In the genomic region with DNA sequence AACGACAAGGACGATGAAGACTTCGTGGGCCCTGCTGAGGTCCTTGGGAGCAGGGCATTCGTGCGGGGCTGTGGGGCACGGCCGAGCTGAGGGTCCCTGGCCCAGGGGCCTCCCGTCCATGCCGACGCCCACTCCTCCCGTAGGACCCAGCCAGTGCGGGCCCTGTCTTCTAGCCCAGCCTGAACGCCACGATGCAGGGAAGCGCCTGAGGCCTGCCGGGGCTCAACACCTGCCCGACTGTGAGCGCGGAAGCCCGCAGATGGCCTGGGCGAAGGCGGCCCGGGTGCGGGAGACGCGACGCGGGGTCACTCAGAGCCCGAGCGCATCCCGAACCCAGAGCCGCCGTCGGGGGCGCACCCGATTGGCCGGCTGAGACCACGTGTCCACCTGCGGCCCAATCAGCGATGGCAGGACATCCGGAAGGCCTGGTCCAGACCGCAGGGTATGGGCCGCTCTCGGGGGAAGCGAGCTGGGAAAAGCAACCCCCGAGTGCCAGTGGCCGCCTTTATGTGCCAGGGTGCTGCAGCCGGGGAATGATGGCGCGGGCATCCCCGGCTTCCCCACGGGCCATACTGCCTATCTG, we compare ENCODE assay signal across 35 cellular contexts.
"Had no signal": no experiment of that assay in that cellular context is flagged by ENCODE, and none has a peak within 500 bp of the region (broad histone marks: within the 10 kb centered on the region; RNA-seq: fewer than 3 reads in every experiment).

No MANE protein-coding gene starts in this region.

- H3K4me1 ChIP-seq: Peyer's patch, SJSA1 had no signal

- H3K27me3 ChIP-seq: brain microvascular endothelial cell, Peyer's patch, SJSA1 had no signal

- H3K36me3 Mint-ChIP-seq: activated CD4-positive, alpha-beta memory T cell treated with anti-CD3 and anti-CD28 coated beads for 36 hours; activated naive CD4-positive, alpha-beta T cell treated with anti-CD3 and anti-CD28 coated beads, Interleukin-2, amount 10 ng/mL, durations not matched to agents 7 days and 5 days had no signal

- H3K27me3 Mint-ChIP-seq: activated B cell treated with CpG ODN at 0.5 μM for 24 hours; activated CD4-positive, alpha-beta memory T cell treated with anti-CD3 and anti-CD28 coated beads for 36 hours; activated naive CD8-positive, alpha-beta T cell treated with anti-CD3 and anti-CD28 coated beads, Interleukin-2, amount 50 U/mL, for 24 hours had no signal

- H3K9me2 ChIP-seq: SK-N-SH had no signal

- H3K27ac Mint-ChIP-seq: activated B cell treated with CpG ODN at 0.5 μM for 24 hours; activated CD4-positive, alpha-beta memory T cell treated with anti-CD3 and anti-CD28 coated beads for 36 hours; activated naive CD4-positive, alpha-beta T cell treated with anti-CD3 and anti-CD28 coated beads, Interleukin-2, amount 10 ng/mL, durations not matched to agents 7 days and 5 days; activated naive CD8-positive, alpha-beta T cell; activated naive CD8-positive, alpha-beta T cell treated with anti-CD3 and anti-CD28 coated beads, Interleukin-2, amount 50 U/mL, for 24 hours; activated T-helper 1 cell treated with anti-CD3 and anti-CD28 coated beads, Interleukin-12 subunit alpha, Interleukin-12 subunit beta, Interleukin-2, Interleukin-4 antibody, amounts not matched to agents 30 ng/mL and 10 ng/mL and 1 ng/mL, durations not matched to agents 14 hours and 24 hours and 36 hours; T-helper 1 cell treated with Interleukin-12 subunit alpha and Interleukin-12 subunit beta and Interleukin-4 antibody, amounts not matched to agents 30 μg/mL and 1 μg/mL, for 36 hours; T-helper 2 cell treated with Interferon-gamma antibody and Interleukin-4, amounts not matched to agents 5 μg/mL and 100 μg/mL, for 36 hours had no signal

- ATAC-seq: activated naive CD8-positive, alpha-beta T cell treated with anti-CD3 and anti-CD28 coated beads, Interleukin-2, amount 50 U/mL, for 24 hours; activated T-cell treated with anti-CD3 and anti-CD28 coated beads, Interleukin-2, amount 50 U/mL, for 4 hours; PC-3 had no signal

- H3K9ac ChIP-seq: KMS-11, SK-N-SH had no signal

- H3K36me3 ChIP-seq: brain microvascular endothelial cell, Peyer's patch, SJSA1 had no signal

- H3K27ac ChIP-seq: brain microvascular endothelial cell, KMS-11, Peyer's patch, SJSA1 had no signal

- H3K9me3 ChIP-seq: SJSA1, SK-N-SH had no signal

- H3K4me1 Mint-ChIP-seq: activated B cell treated with CpG ODN at 0.5 μM for 24 hours; activated naive CD4-positive, alpha-beta T cell treated with anti-CD3 and anti-CD28 coated beads, Interleukin-2, amount 10 ng/mL, durations not matched to agents 7 days and 5 days; activated naive CD8-positive, alpha-beta T cell treated with anti-CD3 and anti-CD28 coated beads, Interleukin-2, amount 50 U/mL, for 24 hours had no signal

- FAIRE-seq: TTC549 had no signal

- H3K9me3 Mint-ChIP-seq: activated B cell treated with CpG ODN at 0.5 μM for 24 hours; activated CD4-positive, alpha-beta memory T cell treated with anti-CD3 and anti-CD28 coated beads for 36 hours; activated naive CD4-positive, alpha-beta T cell treated with anti-CD3 and anti-CD28 coated beads, Interleukin-2, amount 10 ng/mL, durations not matched to agents 7 days and 5 days; activated naive CD8-positive, alpha-beta T cell treated with anti-CD3 and anti-CD28 coated beads, Interleukin-2, amount 50 U/mL, for 24 hours; activated T-cell treated with anti-CD3 and anti-CD28 coated beads, Interleukin-2, amount 50 U/mL, for 4 hours; activated T-helper 1 cell treated with anti-CD3 and anti-CD28 coated beads, Interleukin-12 subunit alpha, Interleukin-12 subunit beta, Interleukin-2, Interleukin-4 antibody, amounts not matched to agents 30 ng/mL and 10 ng/mL and 1 ng/mL, durations not matched to agents 14 hours and 24 hours and 36 hours; T-helper 1 cell treated with Interleukin-12 subunit alpha and Interleukin-12 subunit beta and Interleukin-4 antibody, amounts not matched to agents 30 μg/mL and 1 μg/mL, for 36 hours; T-helper 2 cell treated with Interferon-gamma antibody and Interleukin-4, amounts not matched to agents 5 μg/mL and 100 μg/mL, for 36 hours had no signal

- DNase-seq: activated B cell treated with CpG ODN at 0.5 μM for 24 hours; activated CD4-positive, alpha-beta memory T cell treated with anti-CD3 and anti-CD28 coated beads for 36 hours; activated CD4-positive, alpha-beta T cell treated with anti-CD3 and anti-CD28 coated beads for 4 hours; activated CD4-positive, alpha-beta T cell treated with anti-CD3 and anti-CD28 coated beads, Interleukin-2, amount 50 U/mL, for 1 hour; activated CD4-positive, CD25-positive, alpha-beta regulatory T cell treated with anti-CD3 and anti-CD28 coated beads, Interleukin-2, amount 50 U/mL, for 72 hours; activated CD8-positive, alpha-beta memory T cell treated with anti-CD3 and anti-CD28 coated beads, Interleukin-2, amount 50 U/mL, for 4 hours; activated naive CD4-positive, alpha-beta T cell treated with anti-CD3 and anti-CD28 coated beads, Interleukin-2, amount 10 ng/mL, durations not matched to agents 7 days and 5 days; activated naive CD8-positive, alpha-beta T cell treated with anti-CD3 and anti-CD28 coated beads, Interleukin-2, amount 50 U/mL, for 24 hours; activated T-cell treated with anti-CD3 and anti-CD28 coated beads for 4 hours; activated T-cell treated with anti-CD3 and anti-CD28 coated beads, Interleukin-2, amount 50 U/mL, for 4 hours; anterior cingulate cortex; brain microvascular endothelial cell; central memory CD4-positive, alpha-beta T cell; MM.1S; MV-4-11; NCI-H1092; NCI-H1436 treated with DMSO at 0.1 percent for 48 hours; NCI-H1694 treated with DMSO at 0.1 percent for 48 hours; NCI-H2029; NCI-H345; NCI-H526; NCI-H748 treated with DMSO at 0.1 percent for 48 hours; NK-92 treated with Interleukin-12 subunit alpha and Interleukin-12 subunit beta, amount 100 ng/mL, for 24 hours; PC-3; RPMI8226; SHP77 treated with DMSO at 0.1 percent for 48 hours; SK-N-SH had no signal

- H3K4me3 Mint-ChIP-seq: activated B cell treated with CpG ODN at 0.5 μM for 24 hours; activated CD4-positive, alpha-beta memory T cell treated with anti-CD3 and anti-CD28 coated beads for 36 hours; activated naive CD4-positive, alpha-beta T cell treated with anti-CD3 and anti-CD28 coated beads, Interleukin-2, amount 10 ng/mL, durations not matched to agents 7 days and 5 days; activated naive CD8-positive, alpha-beta T cell; activated naive CD8-positive, alpha-beta T cell treated with anti-CD3 and anti-CD28 coated beads, Interleukin-2, amount 50 U/mL, for 24 hours; activated T-cell treated with anti-CD3 and anti-CD28 coated beads, Interleukin-2, amount 50 U/mL, for 4 hours; activated T-helper 1 cell treated with anti-CD3 and anti-CD28 coated beads, Interleukin-12 subunit alpha, Interleukin-12 subunit beta, Interleukin-2, Interleukin-4 antibody, amounts not matched to agents 30 ng/mL and 10 ng/mL and 1 ng/mL, durations not matched to agents 14 hours and 24 hours and 36 hours; T-helper 1 cell treated with Interleukin-12 subunit alpha and Interleukin-12 subunit beta and Interleukin-4 antibody, amounts not matched to agents 30 μg/mL and 1 μg/mL, for 36 hours; T-helper 2 cell treated with Interferon-gamma antibody and Interleukin-4, amounts not matched to agents 5 μg/mL and 100 μg/mL, for 36 hours had no signal

- H3K4me2 ChIP-seq: KMS-11, SK-N-SH had no signal

- H3K4me3 ChIP-seq: Peyer's patch, SJSA1 had no signal
